In genomic region chr6:34974249-34974642, GRCh38 we compare ENCODE assay signal across 20 cellular contexts.
DNase-seq lines count a peak whose midpoint lies in the region; ATAC-seq, FAIRE-seq and TF ChIP-seq lines count a peak whose summit lies in the region.
"Had no signal": no experiment of that assay in that cellular context is flagged by ENCODE, and none has a peak within 500 bp of the region (broad histone marks: within the 10 kb centered on the region; RNA-seq: fewer than 3 reads in every experiment).

No MANE protein-coding gene starts in this region.

- peak overlapping the region; percentile 54 for H3K27ac Mint-ChIP-seq in activated naive CD8-positive, alpha-beta T cell treated with anti-CD3 and anti-CD28 coated beads for 36 hours
- no peak overlapping the region for H3K27ac Mint-ChIP-seq in activated naive CD8-positive, alpha-beta T cell treated with anti-CD3 and anti-CD28 coated beads, Interleukin-2, amount 50 U/mL, for 24 hours
- H3K27ac Mint-ChIP-seq: B cell; CD4-positive, alpha-beta T cell; CD8-positive, alpha-beta T cell had no signal

- in situ Hi-C loops in K562 (cut with MboI): no loop called here

- H3K79me2 ChIP-seq in K562 (ENCODE audit: control insufficient read depth, insufficient read depth, low read length): no peaks in the 10 kb centered on the region

- TF ChIP-seq POLR2A in K562 (conservative IDR thresholded peaks at IDR 0.05): no peak

- no peaks in the 10 kb centered on the region for H3K27me3 Mint-ChIP-seq in activated naive CD8-positive, alpha-beta T cell treated with anti-CD3 and anti-CD28 coated beads for 36 hours
- no peaks in the 10 kb centered on the region for H3K27me3 Mint-ChIP-seq in activated naive CD8-positive, alpha-beta T cell treated with anti-CD3 and anti-CD28 coated beads, Interleukin-2, amount 50 U/mL, for 24 hours
- H3K27me3 Mint-ChIP-seq: B cell; CD4-positive, alpha-beta T cell had no signal

- no peaks in the 10 kb centered on the region for H3K9me3 ChIP-seq in K562 (replicated peaks; ENCODE audit: control insufficient read depth, insufficient read depth, low read depth, low read length)
- H3K9me3 ChIP-seq in neutrophil: no peaks in the 10 kb centered on the region
- H3K9me3 ChIP-seq: A549; BLaER1 treated with 17β-estradiol and CSF1 and Interleukin-3, amounts not matched to agents 10 nM and 100 nM; Caco-2 had no signal

- FAIRE-seq in K562 (lab: Jason Lieb, UNC): no peak
- FAIRE-seq: A549, D721Med, G401.6, GM12891, GM19239 had no signal

- no peaks in the 10 kb centered on the region for H4K20me1 ChIP-seq in K562 (replicated peaks; ENCODE audit: control insufficient read depth, insufficient read depth, low read length)
- H4K20me1 ChIP-seq: BLaER1 treated with 17β-estradiol and CSF1 and Interleukin-3, amounts not matched to agents 10 nM and 100 nM had no signal

- ATAC-seq in activated naive CD8-positive, alpha-beta T cell treated with anti-CD3 and anti-CD28 coated beads, Interleukin-2, amount 50 U/mL, for 24 hours: no peak
- ATAC-seq in K562: no peak
- ATAC-seq: A549; CD8-positive, alpha-beta T cell had no signal

- H3K4me2 ChIP-seq in K562 (ENCODE audit: insufficient read depth, low read length): no peak overlapping the region
- H3K4me2 ChIP-seq: A549; BLaER1 treated with 17β-estradiol and CSF1 and Interleukin-3, amounts not matched to agents 10 nM and 100 nM had no signal

- TF ChIP-seq CTCF in K562 (IDR thresholded peaks at IDR 0.05 in 2 of 3, conservative IDR thresholded peaks at IDR 0.05 in 1 of 3; ENCODE audit: insufficient read depth in 2 of 3, low read depth in 1 of 3, low read length in 3 of 3): no peak
- no peak for TF ChIP-seq CTCF in neutrophil (IDR thresholded peaks at IDR 0.05)

- peaks cover 7% of the 10 kb centered on the region in 2 experiments; a peak in 4 of 5 replicates for H3K4me1 ChIP-seq in K562 (replicated peaks in 1 of 2; ENCODE audit: control insufficient read depth in 2 of 2, insufficient read depth in 2 of 2, low read length in 2 of 2)
- no peaks in the 10 kb centered on the region for H3K4me1 ChIP-seq in neutrophil (ENCODE audit: control insufficient read depth in 1 of 2, insufficient read depth in 1 of 2, low read depth in 1 of 2, low read length in 1 of 2)
- H3K4me1 ChIP-seq: A549, Caco-2 had no signal

- CTCF ChIA-PET in K562 (lab: Yijun Ruan, JAX; ENCODE audit: low intra/inter-chr PET ratio): no interaction called here

- no peak for DNase-seq in activated naive CD8-positive, alpha-beta T cell treated with anti-CD3 and anti-CD28 coated beads for 36 hours
- no peak for DNase-seq in activated naive CD8-positive, alpha-beta T cell treated with anti-CD3 and anti-CD28 coated beads, Interleukin-2, amount 50 U/mL, for 24 hours
- no peak for DNase-seq in K562 (ENCODE audit: extremely low read depth in 1 of 4, low spot score in 3 of 4)
- no peak for DNase-seq in stimulated activated CD4-positive, alpha-beta T cell treated with anti-CD3 and anti-CD28 coated beads, Interleukin-15, amount 100 ng/mL, for 24 hours
- DNase-seq: Calu3; CD4-positive, alpha-beta T cell; CD8-positive, alpha-beta T cell; DMS79 treated with DMSO at 0.1 percent for 48 hours; GF-D8 had no signal

- H3K4me3 Mint-ChIP-seq in activated naive CD8-positive, alpha-beta T cell treated with anti-CD3 and anti-CD28 coated beads for 36 hours: no peak overlapping the region
- no peak overlapping the region for H3K4me3 Mint-ChIP-seq in activated naive CD8-positive, alpha-beta T cell treated with anti-CD3 and anti-CD28 coated beads, Interleukin-2, amount 50 U/mL, for 24 hours
- H3K4me3 Mint-ChIP-seq: B cell; CD4-positive, alpha-beta T cell; CD8-positive, alpha-beta T cell had no signal

- no peak overlapping the region for H3K4me3 ChIP-seq in K562
- H3K4me3 ChIP-seq in neutrophil (ENCODE audit: low read depth in 1 of 2, low read length in 1 of 2): no peak overlapping the region
- H3K4me3 ChIP-seq: A549; BLaER1 treated with 17β-estradiol and CSF1 and Interleukin-3, amounts not matched to agents 10 nM and 100 nM had no signal

- no peaks in the 10 kb centered on the region for H3K9me3 Mint-ChIP-seq in activated naive CD8-positive, alpha-beta T cell treated with anti-CD3 and anti-CD28 coated beads for 36 hours
- no peaks in the 10 kb centered on the region for H3K9me3 Mint-ChIP-seq in activated naive CD8-positive, alpha-beta T cell treated with anti-CD3 and anti-CD28 coated beads, Interleukin-2, amount 50 U/mL, for 24 hours
- H3K9me3 Mint-ChIP-seq: CD4-positive, alpha-beta T cell; CD8-positive, alpha-beta T cell had no signal

- POLR2A ChIA-PET in K562 (lab: Yijun Ruan, JAX): no interaction called here

- BruUV-seq in K562 (replicated peaks; lab: Mats Ljungman, UMichigan): no TSS peak

- H3K9ac ChIP-seq in K562 (ENCODE audit: insufficient read depth in 1 of 2, low read depth in 2 of 2, low read length in 2 of 2): no peak overlapping the region
- H3K9ac ChIP-seq: BLaER1 treated with 17β-estradiol and CSF1 and Interleukin-3, amounts not matched to agents 10 nM and 100 nM had no signal

- no peaks in the 10 kb centered on the region for H3K27me3 ChIP-seq in K562 (ENCODE audit: control insufficient read depth in 2 of 2, insufficient read depth in 2 of 2, low read length in 2 of 2)
- no peaks in the 10 kb centered on the region for H3K27me3 ChIP-seq in neutrophil
- H3K27me3 ChIP-seq: BLaER1 treated with 17β-estradiol and CSF1 and Interleukin-3, amounts not matched to agents 10 nM and 100 nM had no signal

- H3K36me3 ChIP-seq in K562 (ENCODE audit: control insufficient read depth, insufficient read depth, low read length) (peaks cover 12% of the 10 kb centered on the region; the same call in 2 of the 3 replicates), neutrophil (peaks cover 34% of the 10 kb centered on the region)

- no peak for TF ChIP-seq EP300 in K562 (IDR thresholded peaks at IDR 0.05; ENCODE audit: low read length)

- no peak for TF ChIP-seq RAD21 in K562 (CRISPR knock-in tag; conservative IDR thresholded peaks at IDR 0.05 in 1 of 2, IDR thresholded peaks at IDR 0.05 in 1 of 2)

- no peaks in the 10 kb centered on the region for H3K4me1 Mint-ChIP-seq in activated naive CD8-positive, alpha-beta T cell treated with anti-CD3 and anti-CD28 coated beads for 36 hours
- H3K4me1 Mint-ChIP-seq in activated naive CD8-positive, alpha-beta T cell treated with anti-CD3 and anti-CD28 coated beads, Interleukin-2, amount 50 U/mL, for 24 hours: no peaks in the 10 kb centered on the region
- H3K4me1 Mint-ChIP-seq: B cell had no signal

- H3K27ac ChIP-seq in K562 (ENCODE audit: extremely low read depth, low read depth, low read length) (no peak overlapping the region), neutrophil (peak overlapping the region; percentile 34)
- H3K27ac ChIP-seq: 22Rv1; A549; BLaER1 treated with 17β-estradiol and CSF1 and Interleukin-3, amounts not matched to agents 10 nM and 100 nM; C4-2B had no signal

- WGBS in K562 (ENCODE audit: insufficient coverage, low coverage, missing lambda C conversion rate): 7% methylated on average over 1 of the region's 1 CpG

- intact Hi-C loops in K562 (cut with micrococcal nuclease): no loop called here

- H2AFZ ChIP-seq in K562 (ENCODE audit: low read depth, low read length): no peak overlapping the region

- H3K36me3 Mint-ChIP-seq in activated naive CD8-positive, alpha-beta T cell treated with anti-CD3 and anti-CD28 coated beads for 36 hours: peaks cover 5% of the 10 kb centered on the region
- peaks cover 6% of the 10 kb centered on the region for H3K36me3 Mint-ChIP-seq in activated naive CD8-positive, alpha-beta T cell treated with anti-CD3 and anti-CD28 coated beads, Interleukin-2, amount 50 U/mL, for 24 hours (ENCODE audit: low read depth)

- no peaks in the 10 kb centered on the region for H3K9me1 ChIP-seq in K562 (ENCODE audit: control insufficient read depth, insufficient read depth, low read length)

TF ChIP-seq in K562, 482 proteins besides CTCF, POLR2A, EP300 and RAD21:
- TF ChIP-seq PCBP2 (IDR thresholded peaks at IDR 0.05; ENCODE audit: low read depth, low read length, poor library complexity, severe bottlenecking): peak; percentile 66
- TF ChIP-seq PRPF4 (IDR thresholded peaks at IDR 0.05; ENCODE audit: insufficient read depth, low read depth, low read length, poor library complexity, severe bottlenecking): no peak
- TF ChIP-seq DDX20 (tag; IDR thresholded peaks at IDR 0.05; ENCODE audit: low read depth): no peak
- TF ChIP-seq HNRNPK (IDR thresholded peaks at IDR 0.05; ENCODE audit: low read depth, low read length, poor library complexity, severe bottlenecking): peak; percentile 10
